Comparison of ENCODE assay signal across 16 cellular contexts in genomic region chr13:99693812-99694211, GRCh38.
DNase-seq lines count a peak whose midpoint lies in the region; TF ChIP-seq lines count a peak whose summit lies in the region.
"Had no signal": no experiment of that assay in that cellular context is flagged by ENCODE, and none has a peak within 500 bp of the region (broad histone marks: within the 10 kb centered on the region; RNA-seq: fewer than 3 reads in every experiment).

No MANE protein-coding gene starts in this region.

- H3K79me1 ChIP-seq in H9 (ENCODE audit: insufficient read depth, low read depth, low read length, poor library complexity, severe bottlenecking), result no peaks in the 10 kb centered on the region

- no peak overlapping the region for H2AFZ ChIP-seq in H9 (ENCODE audit: low read length)

- peaks cover 0 to 4% (median 0%) of the 10 kb centered on the region in 3 experiments; a peak in 1 of 7 replicates for H3K36me3 Mint-ChIP-seq in H9 (ENCODE audit: insufficient read depth in 1 of 3, low read depth in 3 of 3)

- H3K27me3 ChIP-seq in H9 (ENCODE audit: insufficient read depth, low read length) (no peaks in the 10 kb centered on the region), iPS-18a (ENCODE audit: control insufficient read depth, insufficient read depth, low read length) (no peaks in the 10 kb centered on the region)
- H3K27me3 ChIP-seq: BE2C, SJCRH30 had no signal

- no peak overlapping the region for H2BK120ac ChIP-seq in H9 (ENCODE audit: low read depth, low read length, poor library complexity, severe bottlenecking)

- TF ChIP-seq POLR2A in erythroblast (IDR thresholded peaks at IDR 0.05; ENCODE audit: low read length), result no peak

- H3K9me3 ChIP-seq in H9 (ENCODE audit: control insufficient read depth, low read depth, low read length) (no peaks in the 10 kb centered on the region), iPS-18a (ENCODE audit: control insufficient read depth, low read depth, low read length) (no peaks in the 10 kb centered on the region)
- H3K9me3 ChIP-seq: BE2C, Caco-2, SJCRH30 had no signal

- TF ChIP-seq CTCF in H9 (conservative IDR thresholded peaks at IDR 0.05), result no peak

- no CpG with 5 or more reads among the region's 4 CpGs for WGBS in H9 (ENCODE audit: extremely low coverage, insufficient read length, low lambda C conversion rate)

- no peak overlapping the region for H3K14ac ChIP-seq in H9 (ENCODE audit: insufficient read depth, low read length)

- no peak overlapping the region for H2BK5ac ChIP-seq in H9 (ENCODE audit: insufficient read length, low read length)

- H3K4me2 ChIP-seq in H9 (ENCODE audit: insufficient read depth, insufficient read length, low read length), result no peak overlapping the region

- H2BK20ac ChIP-seq in H9 (ENCODE audit: low read depth, low read length, poor library complexity, severe bottlenecking), result no peak overlapping the region

- H3K4me3 ChIP-seq in iPS-18a (ENCODE audit: low read length), result no peak overlapping the region
- H3K4me3 ChIP-seq: GM12878, SJCRH30 had no signal

- H3K4ac ChIP-seq in H9 (ENCODE audit: low read depth, low read length), result no peak overlapping the region

- peaks cover 65% of the 10 kb centered on the region in 2 experiments for H3K4me1 Mint-ChIP-seq in H9

- H3K27ac ChIP-seq in H9 (ENCODE audit: insufficient read length, low read depth, low read length), result no peak overlapping the region
- peak overlapping the region; percentile 13 for H3K27ac ChIP-seq in iPS-18a (ENCODE audit: low read length)
- H3K27ac ChIP-seq: HL-60, SJCRH30 had no signal

- no peaks in the 10 kb centered on the region for H3K9me3 Mint-ChIP-seq in H9

- DNase-seq in NCI-H146 (lab: John Stamatoyannopoulos, UW) (peak; percentile 8), NCI-H146 treated with DMSO at 0.1 percent for 48 hours (lab: John Stamatoyannopoulos, UW; ENCODE audit: unreplicated experiment) (no peak), H9 (no peak), NCI-H69 (lab: John Stamatoyannopoulos, UW) (peak; percentile 90), erythroblast (lab: John Stamatoyannopoulos, UW) (no peak), hippocampal formation (lab: John Stamatoyannopoulos, UW) (no peak), NCI-H774 (lab: John Stamatoyannopoulos, UW) (no peak)
- DNase-seq: BE2C; Caco-2; CD4-positive, CD25-positive, alpha-beta regulatory T cell; NCI-H1105; NCI-H187 treated with DMSO at 0.1 percent for 48 hours; SJCRH30 had no signal

- H4K20me1 ChIP-seq in H9 (ENCODE audit: control insufficient read depth, insufficient read depth, insufficient read length), result no peaks in the 10 kb centered on the region

- H3K4me1 ChIP-seq in H9 (ENCODE audit: insufficient read depth, low read length) (peaks cover 27% of the 10 kb centered on the region), iPS-18a (ENCODE audit: control insufficient read depth, low read depth, low read length) (peaks cover 60% of the 10 kb centered on the region)
- H3K4me1 ChIP-seq: BE2C, Caco-2 had no signal

- no peak overlapping the region for H3K56ac ChIP-seq in H9 (ENCODE audit: insufficient read length, low read depth, low read length)

- H2AK5ac ChIP-seq in H9 (ENCODE audit: insufficient read length, low read length), result no peak overlapping the region

- H2BK15ac ChIP-seq in H9 (ENCODE audit: low read depth, low read length), result no peak overlapping the region

- H2BK12ac ChIP-seq in H9 (ENCODE audit: insufficient read length, low read depth, low read length), result no peak overlapping the region

- H3K23me2 ChIP-seq in H9 (ENCODE audit: insufficient read length, low read depth, low read length, poor library complexity, severe bottlenecking), result no peaks in the 10 kb centered on the region

- H3K27me3 Mint-ChIP-seq in H9 (ENCODE audit: low read depth), result no peaks in the 10 kb centered on the region
- H3K27me3 Mint-ChIP-seq: CD4-positive, CD25-positive, alpha-beta regulatory T cell had no signal

- H3K9ac ChIP-seq in H9 (ENCODE audit: extremely low read depth, insufficient read length, low read length) (no peak overlapping the region), iPS-18a (ENCODE audit: low read length) (no peak overlapping the region)

- no peak overlapping the region for H3K23ac ChIP-seq in H9 (ENCODE audit: insufficient read length, low read depth, low read length)

- no peak overlapping the region for H4K5ac ChIP-seq in H9 (ENCODE audit: insufficient read length, low read depth, low read length)

- no peak overlapping the region for H3T11ph ChIP-seq in H9 (ENCODE audit: low read length)

- no peaks in the 10 kb centered on the region for H3K36me3 ChIP-seq in iPS-18a (ENCODE audit: control insufficient read depth, low read depth, low read length)
- H3K36me3 ChIP-seq: BE2C, SJCRH30 had no signal

- no peak overlapping the region for H4K91ac ChIP-seq in H9 (ENCODE audit: insufficient read length, low read depth, low read length)

- H4K8ac ChIP-seq in H9 (replicated peaks; ENCODE audit: insufficient read length, low read depth, low read length), result no peak overlapping the region

- no peak overlapping the region for H3K18ac ChIP-seq in H9 (ENCODE audit: insufficient read length, low read depth, low read length)

- H3K4me3 Mint-ChIP-seq in H9, result peak overlapping the region in 1 of 2 experiments; percentile 50; a peak in 1 of 5 replicates
- H3K4me3 Mint-ChIP-seq: CD4-positive, CD25-positive, alpha-beta regulatory T cell had no signal

- peak overlapping the region; percentile 9 to 87 (median 78) for H3K27ac Mint-ChIP-seq in H9

- H3K79me2 ChIP-seq in H9 (ENCODE audit: insufficient read depth, low read length), result no peaks in the 10 kb centered on the region

Comparison
In these comparisons a context has a peak if more than half of its experiments do, and no peak if none do; other contexts are left out.
1. DNase-seq: peak in NCI-H146 (single experiment) and NCI-H69 (single experiment); none in NCI-H146 treated with DMSO at 0.1 percent for 48 hours (single experiment), H9 (single experiment), erythroblast (0 of 2), hippocampal formation (0 of 2) and NCI-H774 (single experiment).